ENCODE assay signal across 29 cellular contexts in genomic region chr1:11266268-11267074, GRCh38.
"Had no signal": no experiment of that assay in that cellular context is flagged by ENCODE, and none has a peak within 500 bp of the region (broad histone marks: within the 10 kb centered on the region; RNA-seq: fewer than 3 reads in every experiment).

No MANE protein-coding gene starts in this region.

- H3K27me3 Mint-ChIP-seq: memory B cell had no signal

- H3K36me3 Mint-ChIP-seq: immature natural killer cell; memory B cell; natural killer cell; stimulated activated effector memory CD8-positive, alpha-beta T cell treated with anti-CD3 and anti-CD28 coated beads, Interleukin-12 subunit alpha, Interleukin-12 subunit beta, amount 100 ng/mL, for 72 hours had no signal

- H3K4me3 ChIP-seq: coronary artery, esophagus muscularis mucosa, gastroesophageal sphincter, heart left ventricle, left ventricle myocardium inferior, lung, prostate gland, right atrium auricular region, sigmoid colon, stomach, thyroid gland, vagina had no signal

- H3K4me1 ChIP-seq: parathyroid adenoma had no signal

- ATAC-seq: foreskin keratinocyte; gastroesophageal sphincter; heart left ventricle; left colon; natural killer cell; stimulated activated effector memory CD8-positive, alpha-beta T cell treated with anti-CD3 and anti-CD28 coated beads, Interleukin-12 subunit alpha, Interleukin-12 subunit beta, amount 100 ng/mL, for 72 hours had no signal

- H3K36me3 ChIP-seq: esophagus muscularis mucosa, gastroesophageal sphincter, heart left ventricle, left ventricle myocardium inferior, prostate gland, right atrium auricular region, sigmoid colon, stomach, thyroid gland, vagina had no signal

- DNase-seq: dermis blood vessel endothelial cell; effector memory CD4-positive, alpha-beta T cell; foreskin keratinocyte; heart left ventricle; hippocampal formation; immature natural killer cell; islet precursor cell; kidney glomerular epithelial cell; left colon; left ventricle myocardium inferior; natural killer cell; sigmoid colon; stimulated activated CD4-positive, alpha-beta T cell treated with anti-CD3 and anti-CD28 coated beads, Interleukin-2, amount 100 ng/mL, for 24 hours; stimulated activated CD4-positive, alpha-beta T cell treated with anti-CD3 and anti-CD28 coated beads, Interleukin-4, amount 100 ng/mL, for 24 hours; stimulated activated naive CD4-positive, alpha-beta T cell treated with Interleukin-2 at 50 U/mL for 16 hours; stomach; thyroid gland; trophoblast cell had no signal

- H3K9me3 ChIP-seq: esophagus muscularis mucosa, gastroesophageal sphincter, heart left ventricle, left ventricle myocardium inferior, prostate gland, right atrium auricular region, sigmoid colon, stomach, thyroid gland, vagina had no signal

- H2AFZ ChIP-seq: parathyroid adenoma had no signal

- FAIRE-seq: endothelial cell of umbilical vein had no signal

- H3K27ac Mint-ChIP-seq: immature natural killer cell; memory B cell; natural killer cell; stimulated activated effector memory CD8-positive, alpha-beta T cell treated with anti-CD3 and anti-CD28 coated beads, Interleukin-12 subunit alpha, Interleukin-12 subunit beta, amount 100 ng/mL, for 72 hours had no signal

- H3K4me3 Mint-ChIP-seq: immature natural killer cell; memory B cell; natural killer cell; stimulated activated effector memory CD8-positive, alpha-beta T cell treated with anti-CD3 and anti-CD28 coated beads, Interleukin-12 subunit alpha, Interleukin-12 subunit beta, amount 100 ng/mL, for 72 hours had no signal

- H3K27me3 ChIP-seq: foreskin keratinocyte, gastroesophageal sphincter, heart left ventricle, right atrium auricular region, sigmoid colon, stomach, thyroid gland, vagina had no signal

- H3K9me3 Mint-ChIP-seq: immature natural killer cell; memory B cell; natural killer cell; stimulated activated effector memory CD8-positive, alpha-beta T cell treated with anti-CD3 and anti-CD28 coated beads, Interleukin-12 subunit alpha, Interleukin-12 subunit beta, amount 100 ng/mL, for 72 hours had no signal

- H3K27ac ChIP-seq: coronary artery, esophagus muscularis mucosa, foreskin keratinocyte, gastroesophageal sphincter, heart left ventricle, left ventricle myocardium inferior, parathyroid adenoma, prostate gland, right atrium auricular region, sigmoid colon, stomach, thyroid gland, vagina had no signal

- H3K9ac ChIP-seq: parathyroid adenoma had no signal
